In genomic region chr1:58660105-58660504, GRCh38 we compare ENCODE assay signal across 16 cellular contexts.
"Had no signal": no experiment of that assay in that cellular context is flagged by ENCODE, and none has a peak within 500 bp of the region (broad histone marks: within the 10 kb centered on the region; RNA-seq: fewer than 3 reads in every experiment).

No MANE protein-coding gene starts in this region.

- H3K9me3 Mint-ChIP-seq: activated CD4-positive, alpha-beta T cell treated with anti-CD3 and anti-CD28 coated beads, Interleukin-2, amount 10 ng/mL, durations not matched to agents 7 days and 5 days; activated T-cell treated with anti-CD3 and anti-CD28 coated beads, Interleukin-2, amount 50 U/mL, for 72 hours; mesothelial cell of epicardium; neural progenitor cell had no signal

- DNase-seq: activated CD4-positive, alpha-beta T cell treated with anti-CD3 and anti-CD28 coated beads, Interleukin-2, amount 10 ng/mL, durations not matched to agents 7 days and 5 days; activated CD4-positive, CD25-positive, alpha-beta regulatory T cell; activated CD8-positive, alpha-beta memory T cell treated with anti-CD3 and anti-CD28 coated beads, Interleukin-2, amount 50 U/mL, for 48 hours; activated gamma-delta T cell treated with Interleukin-2 at 50 U/mL for 16 hours; activated T-cell treated with anti-CD3 and anti-CD28 coated beads, Interleukin-2, amount 50 U/mL, for 72 hours; amygdala; brain microvascular endothelial cell; effector memory CD4-positive, alpha-beta T cell; foreskin melanocyte; head of caudate nucleus; ovary; stimulated activated CD4-positive, alpha-beta T cell treated with anti-CD3 and anti-CD28 coated beads, Interleukin-12 subunit alpha, Interleukin-12 subunit beta, amount 100 ng/mL, for 4 hours; stimulated activated CD4-positive, alpha-beta T cell treated with anti-CD3 and anti-CD28 coated beads, Interleukin-2, amount 100 ng/mL, for 24 hours had no signal

- H3K4me1 ChIP-seq: neural progenitor cell had no signal

- ATAC-seq: activated T-cell treated with anti-CD3 and anti-CD28 coated beads, Interleukin-2, amount 50 U/mL, for 72 hours had no signal

- H3K4me1 Mint-ChIP-seq: neural progenitor cell had no signal

- H3K36me3 ChIP-seq: ovary had no signal

- H3K4me3 Mint-ChIP-seq: activated CD4-positive, alpha-beta T cell treated with anti-CD3 and anti-CD28 coated beads, Interleukin-2, amount 10 ng/mL, durations not matched to agents 7 days and 5 days; activated naive CD8-positive, alpha-beta T cell; activated T-cell treated with anti-CD3 and anti-CD28 coated beads, Interleukin-2, amount 50 U/mL, for 72 hours; mesothelial cell of epicardium; neural progenitor cell had no signal

- H3K27me3 Mint-ChIP-seq: activated CD4-positive, alpha-beta T cell treated with anti-CD3 and anti-CD28 coated beads, Interleukin-2, amount 10 ng/mL, durations not matched to agents 7 days and 5 days; activated naive CD8-positive, alpha-beta T cell had no signal

- H3K4me3 ChIP-seq: neural progenitor cell, ovary had no signal

- H3K9me3 ChIP-seq: ovary had no signal

- H3K27ac Mint-ChIP-seq: activated CD4-positive, alpha-beta T cell treated with anti-CD3 and anti-CD28 coated beads, Interleukin-2, amount 10 ng/mL, durations not matched to agents 7 days and 5 days; activated naive CD8-positive, alpha-beta T cell; mesothelial cell of epicardium; neural progenitor cell had no signal

- H3K27me3 ChIP-seq: brain microvascular endothelial cell, neural progenitor cell, ovary had no signal
